In genomic region chr12:52119398-52120254, GRCh38 we compare ENCODE assay signal across 8 cellular contexts. TPM values are rescaled to one million over a fixed set of nuclear protein-coding genes. Genes with fewer than 3 reads are reported as not detected.
DNase-seq lines count a peak whose midpoint lies in the region; ATAC-seq and TF ChIP-seq lines count a peak whose summit lies in the region.

No MANE protein-coding gene starts in this region.

- H3K36me3 ChIP-seq in RWPE2 (ENCODE audit: low read depth) (no peaks in the 10 kb centered on the region), lower lobe of right lung (no peaks in the 10 kb centered on the region)

- H3K27me3 Mint-ChIP-seq in Calu3 (ENCODE audit: unreplicated experiment) (peaks cover 24% of the 10 kb centered on the region), brain (peaks cover 41% of the 10 kb centered on the region)

- H3K27ac Mint-ChIP-seq in Calu3 (ENCODE audit: unreplicated experiment): no peak overlapping the region
- H3K27ac Mint-ChIP-seq in brain: peak overlapping the region in 1 of 5 experiments; percentile 62

- peaks cover 18% of the 10 kb centered on the region for H3K4me1 Mint-ChIP-seq in Calu3 (ENCODE audit: low read depth, unreplicated experiment)
- H3K4me1 Mint-ChIP-seq in brain: peaks cover 11% of the 10 kb centered on the region

- H3K4me1 ChIP-seq in RWPE2 (ENCODE audit: insufficient read depth, poor library complexity, severe bottlenecking) (peaks cover 8% of the 10 kb centered on the region), lower lobe of right lung (peaks cover 13% of the 10 kb centered on the region)

- intact Hi-C loops in Calu3 (cut with micrococcal nuclease; ENCODE audit: unreplicated experiment): loop anchor here (1.0 kb wide), 1 partner anchor 94 kb away; no protein-coding TSS in a partner anchor
- intact Hi-C loops in lower lobe of right lung (cut with DNase I): no loop called here

- no TSS peak for BruUV-seq in Calu3 (replicated peaks; lab: Mats Ljungman, UMichigan)

- DNase-seq in Calu3: peak; percentile 62
- no peak for DNase-seq in RWPE2 (ENCODE audit: low spot score)
- no peak for DNase-seq in lower lobe of right lung
- no peak for DNase-seq in RKO (ENCODE audit: low spot score)
- no peak for DNase-seq in HCEC 1CT

- H3K4me3 ChIP-seq in RWPE2 (ENCODE audit: severe bottlenecking) (no peak overlapping the region), lower lobe of right lung (no peak overlapping the region)

- H3K9me3 Mint-ChIP-seq in Calu3 (ENCODE audit: low read depth, unreplicated experiment) (no peaks in the 10 kb centered on the region), brain (peaks cover 0 to 7% (median 0%) of the 10 kb centered on the region in 5 experiments)

- peak; percentile 70 for TF ChIP-seq CTCF in Calu3 (IDR thresholded peaks at IDR 0.05; ENCODE audit: unreplicated experiment)
- TF ChIP-seq CTCF in RWPE2 (IDR thresholded peaks at IDR 0.05; ENCODE audit: poor library complexity, severe bottlenecking): peak; percentile 54
- TF ChIP-seq CTCF in brain (conservative IDR thresholded peaks at IDR 0.05): peak; percentile 12 to 56
- TF ChIP-seq CTCF in lower lobe of right lung (IDR thresholded peaks at IDR 0.05): peak; percentile 64

- peaks cover 3% of the 10 kb centered on the region for H3K27me3 ChIP-seq in RWPE2 (ENCODE audit: insufficient read depth, poor library complexity, severe bottlenecking)
- peaks cover 6% of the 10 kb centered on the region for H3K27me3 ChIP-seq in lower lobe of right lung (ENCODE audit: low read depth)

- peaks cover 17% of the 10 kb centered on the region for H3K36me3 Mint-ChIP-seq in Calu3 (ENCODE audit: insufficient read depth, unreplicated experiment)
- no peaks in the 10 kb centered on the region for H3K36me3 Mint-ChIP-seq in brain

- H3K4me3 Mint-ChIP-seq in Calu3 (ENCODE audit: low read depth, unreplicated experiment) (no peak overlapping the region), brain (no peak overlapping the region)

- CTCF ChIA-PET in Calu3 (lab: Charles Lee): interaction anchor here (0.6 to 1.4 kb wide), 4 partner anchors 60 to 487 kb away, joined by 3 to 9 read pairs (median 4); no protein-coding TSS in a partner anchor

- ATAC-seq in HG02642 (IDR thresholded peaks at IDR 0.05; ENCODE audit: poor library complexity, unreplicated experiment) (peak; percentile 32), RWPE2 (ENCODE audit: low read depth) (peak; percentile 60), lower lobe of right lung (peak; percentile 77 to 79), HG03432 (IDR thresholded peaks at IDR 0.05; ENCODE audit: unreplicated experiment) (no peak)

- no peaks in the 10 kb centered on the region for H3K9me3 ChIP-seq in RWPE2 (ENCODE audit: severe bottlenecking)
- no peaks in the 10 kb centered on the region for H3K9me3 ChIP-seq in lower lobe of right lung

- no peak overlapping the region for H3K27ac ChIP-seq in RWPE2 (ENCODE audit: poor library complexity, severe bottlenecking)
- H3K27ac ChIP-seq in lower lobe of right lung: no peak overlapping the region

RNA-seq across cellular contexts. Expression of gene SMIM41, which starts 40.1 kb away (rescaled TPM):
- total RNA-seq in Calu3 (2022): not detected in 2 replicates
- not detected for polyA plus RNA-seq in brain (ENCODE audit: insufficient read depth, low read depth, low replicate concordance)
- total RNA-seq in lower lobe of right lung: 4.3 TPM

RNA-seq across cellular contexts. Expression of gene ATG101, which starts 49.8 kb away (rescaled TPM):
- 32.8 and 35.0 TPM in 2 replicates for total RNA-seq in Calu3 (2022)
- polyA plus RNA-seq in brain (ENCODE audit: insufficient read depth, low read depth, low replicate concordance): 52.5 TPM
- total RNA-seq in lower lobe of right lung: 31.8 TPM
